9 cellular contexts compared by ENCODE assay signal in genomic region chr10:97683556-97684357, GRCh38. TPM values are rescaled to one million over a fixed set of nuclear protein-coding genes. Genes with fewer than 3 reads are reported as not detected.
A peak's percentile ranks its signal among the peaks of the same experiment; 100 is the strongest.
DNase-seq lines count a peak whose midpoint lies in the region; ATAC-seq and TF ChIP-seq lines count a peak whose summit lies in the region.
"Had no signal": no experiment of that assay in that cellular context is flagged by ENCODE, and none has a peak within 500 bp of the region (broad histone marks: within the 10 kb centered on the region; RNA-seq: fewer than 3 reads in every experiment).

No MANE protein-coding gene starts in this region.

- H3K9me3 ChIP-seq in BLaER1, result no peaks in the 10 kb centered on the region
- H3K9me3 ChIP-seq in muscle layer of duodenum (ENCODE audit: control insufficient read depth in 1 of 2, low read length in 2 of 2), result no peaks in the 10 kb centered on the region

- no peaks in the 10 kb centered on the region for H3K27me3 ChIP-seq in BLaER1
- H3K27me3 ChIP-seq in dorsolateral prefrontal cortex, result no peaks in the 10 kb centered on the region
- H3K27me3 ChIP-seq in muscle layer of duodenum (ENCODE audit: low read depth, low read length), result no peaks in the 10 kb centered on the region

- peak; percentile 22 for DNase-seq in NOMO-1 treated with DMSO at 0.1 percent for 48 hours (lab: John Stamatoyannopoulos, UW; ENCODE audit: unreplicated experiment)
- DNase-seq in dorsolateral prefrontal cortex, result no peak
- no peak for DNase-seq in NCI-H1436 treated with DMSO at 0.1 percent for 48 hours (lab: John Stamatoyannopoulos, UW)
- no peak for DNase-seq in superior temporal gyrus (ENCODE audit: extremely low spot score)
- DNase-seq: activated effector memory CD4-positive, alpha-beta T cell treated with anti-CD3 and anti-CD28 coated beads, Interleukin-2, amount 50 U/mL, for 16 hours had no signal

- H3K36me3 ChIP-seq in BLaER1 (peaks cover 5% of the 10 kb centered on the region; the same call in 1 of the 2 replicates), muscle layer of duodenum (ENCODE audit: control insufficient read depth in 1 of 2, insufficient read depth in 2 of 2, low read length in 2 of 2) (peaks cover 0 to 17% of the 10 kb centered on the region in 2 donors)

- ATAC-seq in GM21737 (IDR thresholded peaks at IDR 0.05; ENCODE audit: unreplicated experiment), result no peak
- no peak for ATAC-seq in GM18867 (IDR thresholded peaks at IDR 0.05; ENCODE audit: unreplicated experiment)

- no peak overlapping the region; the same call in 1 of the 2 replicates for H3K9ac ChIP-seq in BLaER1

- H3K4me2 ChIP-seq in BLaER1, result peak overlapping the region; percentile 19; the same call in 1 of the 2 replicates

- intact Hi-C loops in dorsolateral prefrontal cortex (cut with DNase I), result loop anchor here (2.0 kb wide), 2 partner anchors 31 to 53 kb away; partner anchors contain the start of gene ZFYVE27 (in 1 of the 2)

- H3K27ac ChIP-seq in BLaER1 (no peak overlapping the region), dorsolateral prefrontal cortex (peak overlapping the region in 50 of 59 donors; percentile 1 to 95 (median 64)), muscle layer of duodenum (ENCODE audit: low read length) (peak overlapping the region; percentile 90)

- H3K4me3 ChIP-seq in BLaER1 (no peak overlapping the region), dorsolateral prefrontal cortex (peak overlapping the region in 34 of 59 donors; percentile 1 to 90 (median 35)), muscle layer of duodenum (ENCODE audit: low read depth in 1 of 2, low read length in 2 of 2) (peak overlapping the region in 1 of 2 donors; percentile 45)

- no peak for TF ChIP-seq CTCF in dorsolateral prefrontal cortex (IDR thresholded peaks at IDR 0.05 in 54 of 56, conservative IDR thresholded peaks at IDR 0.05 in 2 of 56; ENCODE audit: low read depth in 1 of 56, partially characterized antibody in 56 of 56)

- no peaks in the 10 kb centered on the region for H4K20me1 ChIP-seq in BLaER1

- H3K4me1 ChIP-seq in BLaER1 (peaks cover 36% of the 10 kb centered on the region), muscle layer of duodenum (ENCODE audit: control insufficient read depth in 1 of 2, insufficient read depth in 2 of 2, low read length in 2 of 2) (peaks cover 14 to 33% of the 10 kb centered on the region in 2 donors)

RNA-seq across cellular contexts. Expression of gene AVPI1, which starts 3.3 kb away (rescaled TPM):
- 10 to 100 TPM; 15.7 to 41.1 (median 27.6) TPM for total RNA-seq in dorsolateral prefrontal cortex

RNA-seq across cellular contexts. Expression of gene MARVELD1, which starts 29.8 kb away (rescaled TPM):
- total RNA-seq in dorsolateral prefrontal cortex, result 10 to 100 TPM in 2 of 120 experiments, 1 to 10 TPM in 118; 2.5 to 12.7 (median 4.8) TPM

RNA-seq across cellular contexts. Expression of gene PI4K2A, which starts 43.3 kb away (rescaled TPM):
- 10 to 100 TPM; 17.4 to 40.1 (median 31.7) TPM for total RNA-seq in dorsolateral prefrontal cortex

RNA-seq across cellular contexts. Expression of gene MORN4, which starts 50.5 kb away (rescaled TPM):
- 10 to 100 TPM; 13.6 to 56.9 (median 33.3) TPM for total RNA-seq in dorsolateral prefrontal cortex

RNA-seq across cellular contexts. Expression of gene ZFYVE27, which starts 53.2 kb away (rescaled TPM):
- total RNA-seq in dorsolateral prefrontal cortex, result 10 to 100 TPM; 47.7 to 82.7 (median 64.5) TPM
